In the genomic region with DNA sequence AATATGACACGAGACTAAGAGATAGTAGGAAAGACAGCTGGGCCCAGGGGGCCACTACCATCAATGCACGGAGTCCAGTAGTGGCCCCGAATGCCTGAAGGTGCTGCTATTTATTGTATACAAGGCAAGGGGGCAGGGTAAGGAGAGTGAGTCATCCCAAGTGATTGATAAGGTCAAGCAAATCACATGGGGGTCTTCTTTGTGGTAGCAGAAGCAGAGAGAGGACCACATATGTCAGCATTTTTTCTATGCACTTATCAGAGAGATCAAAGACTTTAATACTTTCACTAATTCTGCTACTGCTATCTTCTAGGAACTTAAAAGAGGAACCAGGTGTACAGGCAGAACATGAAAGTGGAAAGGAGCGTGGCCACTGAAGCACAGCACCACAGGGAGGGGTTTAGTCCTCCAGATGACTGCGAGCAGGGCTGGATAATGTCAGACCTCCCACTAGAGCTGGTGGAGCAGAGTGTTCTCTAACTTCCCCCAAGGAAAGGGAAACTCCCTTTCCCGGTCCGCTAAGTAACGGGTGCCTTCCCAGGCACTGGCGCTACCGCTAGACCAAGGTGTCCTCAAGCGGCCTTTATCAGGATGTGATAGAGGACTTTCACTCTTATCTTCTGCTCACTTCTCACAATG, we compare ENCODE assay signal across 13 cellular contexts. TPM values are rescaled to one million over a fixed set of nuclear protein-coding genes. Genes with fewer than 3 reads are reported as not detected.
DNase-seq lines count a peak whose midpoint lies in the region; ATAC-seq, FAIRE-seq and TF ChIP-seq lines count a peak whose summit lies in the region.
"Had no signal": no experiment of that assay in that cellular context is flagged by ENCODE, and none has a peak within 500 bp of the region (broad histone marks: within the 10 kb centered on the region; RNA-seq: fewer than 3 reads in every experiment).

No MANE protein-coding gene starts in this region.

- CTCF ChIA-PET in HepG2 (lab: Yijun Ruan, JAX; ENCODE audit: low intra/inter-chr PET ratio, low total read pairs): no interaction called here

- ATAC-seq in HepG2 (no peak), HG02840 (IDR thresholded peaks at IDR 0.05; ENCODE audit: low FRiP score, unreplicated experiment) (no peak)
- ATAC-seq: left lobe of liver had no signal

- no TSS peak for BruUV-seq in HepG2 (replicated peaks; lab: Mats Ljungman, UMichigan)

- H3K27me3 ChIP-seq in BLaER1: no peaks in the 10 kb centered on the region
- H3K27me3 ChIP-seq in OCI-LY3 (ENCODE audit: low read depth, low read length): peaks cover 17% of the 10 kb centered on the region
- no peaks in the 10 kb centered on the region; a peak in 2 of 5 replicates for H3K27me3 ChIP-seq in HepG2 (ENCODE audit: control insufficient read depth in 1 of 2, insufficient read depth in 2 of 2, low read length in 2 of 2)

- H3K4me3 ChIP-seq in BLaER1 (no peak overlapping the region), OCI-LY3 (ENCODE audit: low read length) (peak overlapping the region; percentile 71), HepG2 (replicated peaks in 1 of 3; ENCODE audit: insufficient read depth in 1 of 3, low read depth in 2 of 3, low read length in 3 of 3) (peak overlapping the region in 2 of 3 experiments; percentile 23 to 49; a peak in 3 of 6 replicates)

- H3K79me2 ChIP-seq in OCI-LY3 (ENCODE audit: low read length): no peaks in the 10 kb centered on the region
- H3K79me2 ChIP-seq in HepG2 (ENCODE audit: insufficient read depth, low read length): no peaks in the 10 kb centered on the region

- POLR2A ChIA-PET in HepG2 (lab: Yijun Ruan, JAX): interaction anchor here (1.3 to 7.9 kb wide), 5 partner anchors 11 to 27 kb away, joined by 7 to 83 read pairs (median 13); partner anchors contain the start of gene ARL4D

- intact Hi-C loops in HepG2 (cut with micrococcal nuclease; ENCODE audit: unreplicated experiment): no loop called here

- DNase-seq in GM19238 (ENCODE audit: insufficient read length, low spot score) (peak; percentile 39), HepG2 (ENCODE audit: low spot score) (no peak), HTR-8/SVneo (ENCODE audit: insufficient read length, low spot score) (no peak), GM03348 (ENCODE audit: low spot score) (no peak), DMS79 treated with DMSO at 0.1 percent for 48 hours (lab: John Stamatoyannopoulos, UW) (no peak)
- DNase-seq: activated gamma-delta T cell; effector memory CD4-positive, alpha-beta T cell; NCI-H226; T-helper 9 cell had no signal

- TF ChIP-seq CTCF in OCI-LY3 (IDR thresholded peaks at IDR 0.05; ENCODE audit: low read depth, low read length) (no peak), HepG2 (CRISPR knock-in tag; IDR thresholded peaks at IDR 0.05) (no peak)

- no peaks in the 10 kb centered on the region for H3K9me3 ChIP-seq in BLaER1
- no peaks in the 10 kb centered on the region for H3K9me3 ChIP-seq in OCI-LY3 (ENCODE audit: insufficient read depth, low read length)
- H3K9me3 ChIP-seq in HepG2 (ENCODE audit: low read length): no peaks in the 10 kb centered on the region

- peak overlapping the region; percentile 3; the same call in 1 of the 2 replicates for H3K27ac ChIP-seq in BLaER1
- H3K27ac ChIP-seq in OCI-LY3 (ENCODE audit: low read length): no peak overlapping the region
- H3K27ac ChIP-seq in HepG2 (ENCODE audit: extremely low read length, insufficient read depth, low read length): no peak overlapping the region

- peak overlapping the region; percentile 67 for H3K4me2 ChIP-seq in BLaER1
- peak overlapping the region; percentile 77 for H3K4me2 ChIP-seq in OCI-LY3 (ENCODE audit: low read length)
- H3K4me2 ChIP-seq in HepG2 (ENCODE audit: low read depth, low read length): peak overlapping the region; percentile 70

- no peak for FAIRE-seq in HepG2 (lab: Jason Lieb, UNC)
- no peak for FAIRE-seq in HTR-8/SVneo (lab: Jason Lieb, UNC)

- H4K20me1 ChIP-seq in BLaER1 (no peaks in the 10 kb centered on the region), OCI-LY3 (ENCODE audit: insufficient read depth, low read length) (no peaks in the 10 kb centered on the region), HepG2 (ENCODE audit: insufficient read depth, low read length) (no peaks in the 10 kb centered on the region)

- in situ Hi-C loops in HepG2 (cut with HindIII; ENCODE audit: extremely low pct_ligation_motif_present, low pct_unique_long_range_greater_than_20kb): no loop called here

- H3K4me1 ChIP-seq in BLaER1 (peaks cover 64% of the 10 kb centered on the region), OCI-LY3 (ENCODE audit: low read length) (peaks cover 34% of the 10 kb centered on the region), HepG2 (ENCODE audit: insufficient read depth, low read length) (peaks cover 60% of the 10 kb centered on the region)

- TF ChIP-seq RAD21 in HepG2 (CRISPR knock-in tag; IDR thresholded peaks at IDR 0.05): no peak

- H3K9ac ChIP-seq in BLaER1 (0 out of 2 replicates have a peak overlapping the region, but pooled peaks have one; percentile 3), OCI-LY3 (ENCODE audit: low read length) (no peak overlapping the region), HepG2 (ENCODE audit: insufficient read depth, low read depth, low read length) (peak overlapping the region; percentile 49)

- 51% methylated on average over 11 of the region's 11 CpGs for WGBS in HepG2 (ENCODE audit: low lambda C conversion rate)

- H2AFZ ChIP-seq in OCI-LY3 (ENCODE audit: low read depth, low read length) (no peak overlapping the region), HepG2 (ENCODE audit: low read length) (no peak overlapping the region)

- TF ChIP-seq EP300 in HepG2 (IDR thresholded peaks at IDR 0.05; ENCODE audit: low read depth in 2 of 2, low read length in 2 of 2): no peak
- TF ChIP-seq EP300 in HepG2 (CRISPR knock-in tag; IDR thresholded peaks at IDR 0.05; ENCODE audit: borderline replicate concordance): no peak

- no peak for TF ChIP-seq POLR2A in HepG2 (IDR thresholded peaks at IDR 0.05; ENCODE audit: insufficient read depth in 1 of 2, low read depth in 2 of 2, low read length in 2 of 2)

- no peaks in the 10 kb centered on the region for H3K36me3 ChIP-seq in BLaER1
- H3K36me3 ChIP-seq in OCI-LY3 (replicated peaks; ENCODE audit: low read depth, low read length): no peaks in the 10 kb centered on the region
- H3K36me3 ChIP-seq in HepG2 (replicated peaks in 1 of 2; ENCODE audit: control insufficient read depth in 1 of 2, insufficient read depth in 2 of 2, low read length in 2 of 2): no peaks in the 10 kb centered on the region

TF ChIP-seq in HepG2, 621 proteins besides CTCF, POLR2A, EP300 and RAD21 (continues in another document):
- TF ChIP-seq ZBTB33 (CRISPR knock-in tag; IDR thresholded peaks at IDR 0.05): peak; percentile 90
- no peak for TF ChIP-seq TBX3 (IDR thresholded peaks at IDR 0.05; ENCODE audit: borderline replicate concordance)
- TF ChIP-seq FOSL2 (CRISPR knock-in tag; IDR thresholded peaks at IDR 0.05): peak; percentile 50
- TF ChIP-seq AKAP8 (CRISPR knock-in tag; IDR thresholded peaks at IDR 0.05): 0 out of 2 replicates have a peak, but pooled peaks have one; percentile 31
- TF ChIP-seq ZNF432 (CRISPR knock-in tag; IDR thresholded peaks at IDR 0.05; ENCODE audit: borderline replicate concordance): no peak
- TF ChIP-seq ZBTB38 (CRISPR knock-in tag; IDR thresholded peaks at IDR 0.05): 0 out of 2 replicates have a peak, but pooled peaks have one; percentile 13

RNA-seq across cellular contexts. Expression of gene ARL4D, which starts 26.4 kb away (rescaled TPM):
- 9.0 and 9.5 TPM in 2 replicates for total RNA-seq in HepG2 (2016; rRNA removed; fragmentation: Illumina TruSeq; extraction: Trizol)
- 4.8 and 5.0 TPM in 2 replicates for total RNA-seq in HepG2 (2016; cell fraction: cytosol; rRNA removed; fragmentation: Illumina TruSeq; extraction: Trizol; ENCODE audit: low read depth)
- total RNA-seq in HepG2 (2016; cell fraction: insoluble cytoplasmic fraction; rRNA removed; fragmentation: Illumina TruSeq; extraction: Trizol): 8.2 and 10.0 TPM in 2 replicates
- 6.9 and 7.7 TPM in 2 replicates for total RNA-seq in HepG2 (2016; cell fraction: membrane; rRNA removed; fragmentation: Illumina TruSeq; extraction: Trizol)
- 5.3 and 7.3 TPM in 2 replicates for total RNA-seq in HepG2 (2016; cell fraction: nucleus; rRNA removed; fragmentation: Illumina TruSeq; extraction: Trizol)
- polyA plus RNA-seq in HepG2 (2011; rRNA removed): 25.9 and 40.6 TPM in 2 replicates
- polyA plus RNA-seq in HepG2 (2011; cell fraction: cytosol; rRNA removed): 42.8 and 43.2 TPM in 2 replicates
- polyA plus RNA-seq in HepG2 (2011; cell fraction: nucleus; rRNA removed): 20.5 and 34.1 TPM in 2 replicates
- polyA plus RNA-seq in HepG2 (2012): 31.5 and 47.6 TPM in 2 replicates
- polyA plus RNA-seq in HepG2 (2016; cell fraction: cytosol; fragmentation: Illumina TruSeq; extraction: Trizol; ENCODE audit: low read depth): 2.0 and 2.2 TPM in 2 replicates
- polyA plus RNA-seq in HepG2 (2016; cell fraction: insoluble cytoplasmic fraction; fragmentation: Illumina TruSeq; extraction: Trizol; ENCODE audit: low read depth): 11.6 and 13.8 TPM in 2 replicates
- 3.2 TPM in 2 replicates for polyA plus RNA-seq in HepG2 (2016; cell fraction: membrane; fragmentation: Illumina TruSeq; extraction: Trizol; ENCODE audit: low read depth)
- polyA plus RNA-seq in HepG2 (2016; cell fraction: nucleus; fragmentation: Illumina TruSeq; extraction: Trizol; ENCODE audit: insufficient read depth, low read depth): 12.2 and 15.4 TPM in 2 replicates
- polyA minus RNA-seq in HepG2 (2011; rRNA and poly(A)+ RNA removed; ENCODE audit: low replicate concordance): 18.8 and 37.1 TPM in 2 replicates
- 15.0 and 19.8 TPM in 2 replicates for polyA minus RNA-seq in HepG2 (2011; cell fraction: cytosol; rRNA and poly(A)+ RNA removed)
- 8.9 and 13.3 TPM in 2 replicates for polyA minus RNA-seq in HepG2 (2011; cell fraction: nucleus; rRNA and poly(A)+ RNA removed)
